In genomic region chr6:66851930-66852329, GRCh38 we compare ENCODE assay signal across 23 cellular contexts.
"Had no signal": no experiment of that assay in that cellular context is flagged by ENCODE, and none has a peak within 500 bp of the region (broad histone marks: within the 10 kb centered on the region; RNA-seq: fewer than 3 reads in every experiment).

No MANE protein-coding gene starts in this region.

- H3K9me3 ChIP-seq: right lobe of liver, thyroid gland, upper lobe of left lung, vagina had no signal

- ATAC-seq: activated CD4-positive, alpha-beta T cell treated with anti-CD3 and anti-CD28 coated beads for 36 hours; activated CD8-positive, alpha-beta memory T cell treated with anti-CD3 and anti-CD28 coated beads, Interleukin-2, amount 10 ng/mL, durations not matched to agents 7 days and 5 days; activated CD8-positive, alpha-beta T cell treated with anti-CD3 and anti-CD28 coated beads, Interleukin-2, amount 10 ng/mL, durations not matched to agents 7 days and 5 days; activated naive CD4-positive, alpha-beta T cell treated with anti-CD3 and anti-CD28 coated beads, Interleukin-2, amount 50 U/mL, for 72 hours; right lobe of liver; stimulated activated naive B cell treated with anti-CD40 and anti-IgM and Interleukin-4, amounts not matched to agents 10 μg/mL and 1 μg/mL and 100 μg/mL, for 72 hours had no signal

- H3K4me3 ChIP-seq: right lobe of liver, skin epidermis, stomach, thyroid gland, upper lobe of left lung, vagina had no signal

- H3K27ac ChIP-seq: brain microvascular endothelial cell, dorsolateral prefrontal cortex, right lobe of liver, skin epidermis, stomach, thyroid gland, upper lobe of left lung, vagina had no signal

- H3K27me3 ChIP-seq: brain microvascular endothelial cell, dorsolateral prefrontal cortex, right lobe of liver, stomach, thyroid gland, upper lobe of left lung, vagina had no signal

- H3K4me1 ChIP-seq: right lobe of liver, stomach, thyroid gland, upper lobe of left lung, vagina had no signal

- H3K36me3 ChIP-seq: brain microvascular endothelial cell, right lobe of liver, stomach, thyroid gland, upper lobe of left lung, vagina had no signal

- DNase-seq: activated CD4-positive, alpha-beta T cell treated with anti-CD3 and anti-CD28 coated beads for 36 hours; activated CD4-positive, CD25-positive, alpha-beta regulatory T cell; activated CD8-positive, alpha-beta memory T cell treated with anti-CD3 and anti-CD28 coated beads, Interleukin-2, amount 10 ng/mL, durations not matched to agents 7 days and 5 days; activated CD8-positive, alpha-beta T cell treated with anti-CD3 and anti-CD28 coated beads, Interleukin-2, amount 10 ng/mL, durations not matched to agents 7 days and 5 days; activated naive CD4-positive, alpha-beta T cell; activated T-cell treated with anti-CD3 and anti-CD28 coated beads, Interleukin-2, amount 50 U/mL, for 48 hours; brain microvascular endothelial cell; dorsolateral prefrontal cortex; effector memory CD4-positive, alpha-beta T cell; erythroblast; foreskin melanocyte; kidney glomerular epithelial cell; mammary epithelial cell; right lobe of liver; stimulated activated CD4-positive, alpha-beta T cell treated with anti-CD3 and anti-CD28 coated beads, Interleukin-4, amount 100 ng/mL, for 4 hours; stimulated activated CD8-positive, alpha-beta memory T cell treated with anti-CD3 and anti-CD28 coated beads, Interleukin-4, amount 100 ng/mL, for 48 hours; stimulated activated naive B cell treated with anti-CD40 and anti-IgM and Interleukin-4, amounts not matched to agents 10 μg/mL and 1 μg/mL and 100 μg/mL, for 72 hours; stomach; thyroid gland; upper lobe of left lung had no signal
